ENCODE assay signal across 1 cellular context in genomic region chr12:120495723-120496352, GRCh38.
TF ChIP-seq lines count a peak whose summit lies in the region.

Gene DYNLL1 (plus strand): TSS chr12:120496113. CDS start chr12:120496422, 309 bp downstream.

TF ChIP-seq in GM12878, 131 proteins besides CTCF, POLR2A, EP300 and RAD21 (continued from another document and continues in another):
- TF ChIP-seq NKRF (conservative IDR thresholded peaks at IDR 0.05) (peak; percentile 98), BCLAF1 (IDR thresholded peaks at IDR 0.05) (no peak), TCF12 (IDR thresholded peaks at IDR 0.05; ENCODE audit: low read depth, low read length) (peak; percentile 87), MTA3 (IDR thresholded peaks at IDR 0.05; ENCODE audit: borderline replicate concordance, low read length) (no peak), ATF3 (IDR thresholded peaks at IDR 0.05; ENCODE audit: borderline replicate concordance, extremely low read depth, low read depth, low read length) (no peak), KDM1A (IDR thresholded peaks at IDR 0.05; ENCODE audit: borderline replicate concordance) (no peak), ZNF207 (IDR thresholded peaks at IDR 0.05; ENCODE audit: borderline replicate concordance) (no peak), ATF2 (IDR thresholded peaks at IDR 0.05; ENCODE audit: low read length) (no peak), TARDBP (IDR thresholded peaks at IDR 0.05; ENCODE audit: borderline replicate concordance) (peak; percentile 84; the same call in 1 of the 2 replicates), ESRRA (IDR thresholded peaks at IDR 0.05; ENCODE audit: low read length) (no peak), ZNF217 (IDR thresholded peaks at IDR 0.05) (no peak), KLF5 (IDR thresholded peaks at IDR 0.05; ENCODE audit: partially characterized antibody) (peak; percentile 71), ZBED1 (IDR thresholded peaks at IDR 0.05; ENCODE audit: borderline replicate concordance) (no peak), SMAD5 (IDR thresholded peaks at IDR 0.05; ENCODE audit: low read depth) (peak; percentile 94), EZH2 (IDR thresholded peaks at IDR 0.05; ENCODE audit: borderline replicate concordance, control insufficient read depth, low read depth, low read length) (no peak), CREB1 (IDR thresholded peaks at IDR 0.05; ENCODE audit: low read depth) (peak; percentile 67), E4F1 (IDR thresholded peaks at IDR 0.05; ENCODE audit: borderline replicate concordance, partially characterized antibody) (no peak), NRF1 (conservative IDR thresholded peaks at IDR 0.05; ENCODE audit: low read depth, low read length) (no peak), RELB (IDR thresholded peaks at IDR 0.05; ENCODE audit: low read depth) (peak; percentile 46; the same call in 1 of the 2 replicates), ZSCAN29 (IDR thresholded peaks at IDR 0.05) (no peak), FOXK2 (IDR thresholded peaks at IDR 0.05) (no peak), ZNF24 (IDR thresholded peaks at IDR 0.05) (no peak), TCF7 (IDR thresholded peaks at IDR 0.05; ENCODE audit: borderline replicate concordance) (no peak), STAT3 (IDR thresholded peaks at IDR 0.05; ENCODE audit: low read depth, low read length) (no peak), POLR2AphosphoS5 (IDR thresholded peaks at IDR 0.05; ENCODE audit: low read length) (peak; percentile 99), PBX3 (IDR thresholded peaks at IDR 0.05; ENCODE audit: insufficient replicate concordance, low read depth, low read length) (no peak), RBBP5 (conservative IDR thresholded peaks at IDR 0.05) (no peak), MEF2A (IDR thresholded peaks at IDR 0.05; ENCODE audit: insufficient read depth, low read depth, low read length) (no peak), SREBF1 (IDR thresholded peaks at IDR 0.05; ENCODE audit: low read length) (no peak), TCF3 (IDR thresholded peaks at IDR 0.05; ENCODE audit: borderline replicate concordance, insufficient read depth, low read depth, low read length) (peak; percentile 63; the same call in 1 of the 2 replicates), MEF2B (IDR thresholded peaks at IDR 0.05; ENCODE audit: partially characterized antibody, poor library complexity, severe bottlenecking) (peak; percentile 100), HDGF (IDR thresholded peaks at IDR 0.05) (0 out of 2 replicates have a peak, but pooled peaks have one; percentile 41), FOS (IDR thresholded peaks at IDR 0.05; ENCODE audit: borderline replicate concordance, extremely low read depth, insufficient read length) (peak; percentile 71), RELA (IDR thresholded peaks at IDR 0.05; ENCODE audit: borderline replicate concordance, partially characterized antibody) (no peak), MLLT1 (IDR thresholded peaks at IDR 0.05) (no peak), HDAC6 (IDR thresholded peaks at IDR 0.05; ENCODE audit: unreplicated experiment) (no peak), POU2F2 (IDR thresholded peaks at IDR 0.05; ENCODE audit: borderline replicate concordance, low read depth, low read length) (peak; percentile 91), SUPT20H (IDR thresholded peaks at IDR 0.05; ENCODE audit: borderline replicate concordance, control insufficient read depth, low read depth, low read length) (no peak), CBX5 (IDR thresholded peaks at IDR 0.05; ENCODE audit: low read depth) (no peak), ELK1 (IDR thresholded peaks at IDR 0.05; ENCODE audit: low read depth, low read length) (no peak), MXI1 (IDR thresholded peaks at IDR 0.05; ENCODE audit: low read depth, low read length) (peak; percentile 97), FOXM1 (IDR thresholded peaks at IDR 0.05; ENCODE audit: low read depth, low read length) (peak; percentile 100), RUNX3 (IDR thresholded peaks at IDR 0.05; ENCODE audit: low read length) (peak; percentile 88), ATF7 (IDR thresholded peaks at IDR 0.05; ENCODE audit: low read depth) (no peak), JUND (IDR thresholded peaks at IDR 0.05; ENCODE audit: low read depth, low read length) (no peak), YY1 (IDR thresholded peaks at IDR 0.05; ENCODE audit: low read depth, low read length) (peak; percentile 72), IRF5 (IDR thresholded peaks at IDR 0.05; ENCODE audit: borderline replicate concordance) (no peak)
